In genomic region chr3:174335324-174335723, GRCh38 we compare ENCODE assay signal across 9 cellular contexts.
"Had no signal": no experiment of that assay in that cellular context is flagged by ENCODE, and none has a peak within 500 bp of the region (broad histone marks: within the 10 kb centered on the region; RNA-seq: fewer than 3 reads in every experiment).

No MANE protein-coding gene starts in this region.

- FAIRE-seq: H54, HTR-8/SVneo had no signal

- H3K27ac ChIP-seq: GM23248, KMS-11 had no signal

- H3K4me3 Mint-ChIP-seq: H9 had no signal

- H3K4me3 ChIP-seq: GM23248 had no signal

- DNase-seq: GM23248, GOT3, H9, HCEC 1CT, Karpas-422, KBM-7 had no signal

- H2AFZ ChIP-seq: GM23248 had no signal

- H3K27ac Mint-ChIP-seq: H9 had no signal

- H3K9me3 Mint-ChIP-seq: H9 had no signal

- H3K4me2 ChIP-seq: KMS-11 had no signal

- H3K9ac ChIP-seq: GM23248, KMS-11 had no signal
